In genomic region chr10:91672021-91672608, GRCh38 we compare ENCODE assay signal across 9 cellular contexts. TPM values are rescaled to one million over a fixed set of nuclear protein-coding genes. Genes with fewer than 3 reads are reported as not detected.
DNase-seq lines count a peak whose midpoint lies in the region; ATAC-seq, FAIRE-seq and TF ChIP-seq lines count a peak whose summit lies in the region.
"Had no signal": no experiment of that assay in that cellular context is flagged by ENCODE, and none has a peak within 500 bp of the region (broad histone marks: within the 10 kb centered on the region; RNA-seq: fewer than 3 reads in every experiment).

No MANE protein-coding gene starts in this region.

- intact Hi-C loops in HCT116 (cut with micrococcal nuclease) (no loop called here), CD14-positive monocyte (cut with micrococcal nuclease) (no loop called here), pancreas (cut with DNase I) (no loop called here)

- H2AFZ ChIP-seq in ACC112 (ENCODE audit: low read length, unreplicated experiment) (peak overlapping the region; percentile 42), HCT116 (ENCODE audit: low read depth, low read length, poor library complexity, severe bottlenecking) (peak overlapping the region; percentile 90)

- no peak overlapping the region for H3K27ac ChIP-seq in ACC112 (ENCODE audit: low read depth, low read length)
- H3K27ac ChIP-seq in HCT116 (ENCODE audit: low read depth, low read length): no peak overlapping the region
- no peak overlapping the region for H3K27ac ChIP-seq in pancreas

- peak overlapping the region; percentile 26 for H3K4me2 ChIP-seq in HCT116 (ENCODE audit: low read length)

- H3K36me3 ChIP-seq in ACC112 (ENCODE audit: insufficient read depth, low read length) (no peaks in the 10 kb centered on the region), HCT116 (ENCODE audit: control insufficient read depth in 1 of 2, insufficient read depth in 2 of 2, low read length in 2 of 2) (no peaks in the 10 kb centered on the region), pancreas (no peaks in the 10 kb centered on the region)

- H3K79me2 ChIP-seq in ACC112 (ENCODE audit: control insufficient read depth, insufficient read depth, low read length, unreplicated experiment): no peaks in the 10 kb centered on the region
- H3K79me2 ChIP-seq in HCT116 (ENCODE audit: insufficient read depth, low read length): no peaks in the 10 kb centered on the region

- no peak overlapping the region for H3K9ac ChIP-seq in HCT116 (ENCODE audit: low read length)

- CTCF ChIA-PET in HCT116 (lab: Charles Lee): no interaction called here

- H3K27me3 ChIP-seq in ACC112 (ENCODE audit: insufficient read depth, low read length): no peaks in the 10 kb centered on the region
- H3K27me3 ChIP-seq in HCT116 (ENCODE audit: insufficient read depth, low read length): no peaks in the 10 kb centered on the region
- H3K27me3 ChIP-seq in pancreas: no peaks in the 10 kb centered on the region

- H3K9me3 Mint-ChIP-seq in CD14-positive monocyte: peaks cover 0 to 2% (median 0%) of the 10 kb centered on the region in 7 donors
- H3K9me3 Mint-ChIP-seq: activated naive CD8-positive, alpha-beta T cell treated with anti-CD3 and anti-CD28 coated beads, Interleukin-2, amount 10 ng/mL, durations not matched to agents 7 days and 5 days had no signal

- H3K36me3 Mint-ChIP-seq in CD14-positive monocyte: no peaks in the 10 kb centered on the region
- H3K36me3 Mint-ChIP-seq: activated naive CD8-positive, alpha-beta T cell treated with anti-CD3 and anti-CD28 coated beads, Interleukin-2, amount 10 ng/mL, durations not matched to agents 7 days and 5 days had no signal

- H3K27me3 Mint-ChIP-seq in CD14-positive monocyte (ENCODE audit: low read depth in 3 of 3): peaks cover 0 to 3% (median 2%) of the 10 kb centered on the region in 3 donors

- no peak for TF ChIP-seq RAD21 in HCT116 (IDR thresholded peaks at IDR 0.05; ENCODE audit: low read depth)

- no TSS peak for BruUV-seq in HCT116 (replicated peaks; lab: Mats Ljungman, UMichigan)

- H3K4me3 ChIP-seq in ACC112 (ENCODE audit: low read depth, low read length) (no peak overlapping the region), HCT116 (replicated peaks in 1 of 2; ENCODE audit: low read depth in 1 of 2, low read length in 2 of 2) (no peak overlapping the region), pancreas (no peak overlapping the region)

- no peak overlapping the region for H3K4me3 Mint-ChIP-seq in CD14-positive monocyte
- H3K4me3 Mint-ChIP-seq: activated naive CD8-positive, alpha-beta T cell treated with anti-CD3 and anti-CD28 coated beads, Interleukin-2, amount 10 ng/mL, durations not matched to agents 7 days and 5 days had no signal

- H3K4me1 Mint-ChIP-seq in CD14-positive monocyte: no peaks in the 10 kb centered on the region

- H3K9me2 ChIP-seq in HCT116 (ENCODE audit: insufficient read depth): no peaks in the 10 kb centered on the region

- no peak for TF ChIP-seq POLR2A in HCT116 (IDR thresholded peaks at IDR 0.05; ENCODE audit: borderline replicate concordance, extremely low read depth, insufficient read depth, insufficient read length)

- H3K9me3 ChIP-seq in HCT116 (ENCODE audit: control insufficient read depth in 1 of 2, insufficient read depth in 1 of 2, low read depth in 1 of 2, low read length in 2 of 2) (no peaks in the 10 kb centered on the region), pancreas (no peaks in the 10 kb centered on the region)

- no peaks in the 10 kb centered on the region for H4K20me1 ChIP-seq in HCT116 (ENCODE audit: insufficient read depth)

- TF ChIP-seq CTCF in HCT116 (IDR thresholded peaks at IDR 0.05 in 2 of 3, conservative IDR thresholded peaks at IDR 0.05 in 1 of 3; ENCODE audit: borderline replicate concordance in 1 of 3, insufficient read depth in 1 of 3, low read depth in 2 of 3, low read length in 2 of 3) (no peak), CD14-positive monocyte (IDR thresholded peaks at IDR 0.05) (no peak), pancreas (IDR thresholded peaks at IDR 0.05) (no peak)

- no peak for DNase-seq in HCT116 (ENCODE audit: low read depth, low spot score)
- DNase-seq in RPMI7951 (ENCODE audit: low read depth): peak; percentile 91
- DNase-seq in fibroblast of peridontal ligament (ENCODE audit: extremely low read depth): peak; percentile 20
- DNase-seq in CD14-positive monocyte (ENCODE audit: low spot score): no peak
- no peak for DNase-seq in pancreas
- DNase-seq: activated naive CD8-positive, alpha-beta T cell treated with anti-CD3 and anti-CD28 coated beads, Interleukin-2, amount 10 ng/mL, durations not matched to agents 7 days and 5 days had no signal

- H3K4me1 ChIP-seq in ACC112 (ENCODE audit: control insufficient read depth, insufficient read depth, low read length, unreplicated experiment) (peaks cover 8% of the 10 kb centered on the region), HCT116 (ENCODE audit: control insufficient read depth in 1 of 2, insufficient read depth in 2 of 2, low read length in 2 of 2) (peaks cover 0 to 8% of the 10 kb centered on the region in 2 experiments; a peak in 3 of 4 replicates), pancreas (no peaks in the 10 kb centered on the region)

- ATAC-seq in HCT116 (peak; percentile 73; the same call in 1 of the 2 replicates), HG02852 (IDR thresholded peaks at IDR 0.05; ENCODE audit: unreplicated experiment) (no peak), pancreas (no peak), HG03196 (IDR thresholded peaks at IDR 0.05; ENCODE audit: unreplicated experiment) (no peak)

- POLR2A ChIA-PET in HCT116 (lab: Charles Lee): interaction anchor here (0.7 kb wide), 1 partner anchor 9 kb away, joined by 3 read pairs; no protein-coding TSS in a partner anchor

- 44 to 55% methylated on average over 5 of the region's 5 CpGs for WGBS in pancreas, 2 donors

- RAD21 ChIA-PET in HCT116 (lab: Charles Lee; ENCODE audit: low non-redundant PET in 1 of 2, low total read pairs in 2 of 2, uncharacterized antibody in 2 of 2, unreplicated experiment in 2 of 2): no interaction called here

- no peak overlapping the region for H3K27ac Mint-ChIP-seq in CD14-positive monocyte
- H3K27ac Mint-ChIP-seq: activated naive CD8-positive, alpha-beta T cell treated with anti-CD3 and anti-CD28 coated beads, Interleukin-2, amount 10 ng/mL, durations not matched to agents 7 days and 5 days had no signal

- no peak for FAIRE-seq in pancreas (lab: Jason Lieb, UNC)

TF ChIP-seq in HCT116, 20 proteins besides CTCF, POLR2A, EP300 and RAD21:
- TF ChIP-seq MAX (IDR thresholded peaks at IDR 0.05) (no peak), TCF7L2 (IDR thresholded peaks at IDR 0.05; ENCODE audit: borderline replicate concordance, extremely low read depth, insufficient read depth, insufficient read length) (no peak), FOSL1 (IDR thresholded peaks at IDR 0.05; ENCODE audit: low read depth) (no peak), CEBPB (IDR thresholded peaks at IDR 0.05; ENCODE audit: low read depth) (no peak), EZH2 (IDR thresholded peaks at IDR 0.05) (no peak)
TF ChIP-seq in HCT116: peak in this region for 0.

RNA-seq across cellular contexts. Expression of gene PPP1R3C, which starts 39.2 kb away (rescaled TPM):
- 0.20 TPM for total RNA-seq in HCT116 (2021; ENCODE audit: unreplicated experiment)
- not detected in 2 replicates for polyA plus RNA-seq in HCT116 (2012)
- total RNA-seq in RPMI7951 (2014; rRNA removed; shearing (Covaris generic)): not detected in 2 replicates
- not detected for polyA plus RNA-seq in CD14-positive monocyte
- total RNA-seq in pancreas: 10 to 100 TPM in 5 of 6 donors, 1 to 10 TPM in 1; 7.1 to 27.5 (median 17.3) TPM
- polyA plus RNA-seq in pancreas: 1 to 10 TPM; 3.8 to 5.8 TPM

Comparison
In these comparisons a context has a peak if more than half of its experiments do, and no peak if none do; other contexts are left out.
1. DNase-seq: peak in RPMI7951 (single experiment) and fibroblast of peridontal ligament (single experiment); none in HCT116 (single experiment), CD14-positive monocyte (single experiment) and pancreas (0 of 6).